ENCODE assay signal across 8 cellular contexts in genomic region chr17:38598536-38598935, GRCh38. TPM values are rescaled to one million over a fixed set of nuclear protein-coding genes. Genes with fewer than 3 reads are reported as not detected.
DNase-seq lines count a peak whose midpoint lies in the region; ATAC-seq and TF ChIP-seq lines count a peak whose summit lies in the region.

No MANE protein-coding gene starts in this region.

- H3K27ac ChIP-seq in body of pancreas (no peak overlapping the region), lower lobe of right lung (no peak overlapping the region)

- H3K27me3 ChIP-seq in body of pancreas (no peaks in the 10 kb centered on the region), lower lobe of right lung (ENCODE audit: low read depth) (peaks cover 67% of the 10 kb centered on the region)

- H3K4me1 ChIP-seq in body of pancreas (peaks cover 8% of the 10 kb centered on the region), lower lobe of right lung (no peaks in the 10 kb centered on the region)

- CTCF ChIA-PET in HEK293T (lab: Yijun Ruan, JAX) = interaction anchor here (0.5 to 3.6 kb wide), 5 partner anchors 40 to 89 kb away, joined by 4 to 19 read pairs (median 4); no protein-coding TSS in a partner anchor

- 0 to 5% methylated on average over 3 to 4 of the region's 4 CpGs for WGBS in body of pancreas, 2 donors

- POLR2A ChIA-PET in HEK293T (lab: Yijun Ruan, JAX) = no interaction called here

- intact Hi-C loops in body of pancreas (cut with DNase I) = loop anchor here (5.0 kb wide), 1 partner anchor 41 kb away; no protein-coding TSS in a partner anchor
- intact Hi-C loops in lower lobe of right lung (cut with DNase I) = no loop called here

- H3K9me3 ChIP-seq in body of pancreas (no peaks in the 10 kb centered on the region), lower lobe of right lung (no peaks in the 10 kb centered on the region)

- peak; percentile 88 for ATAC-seq in body of pancreas
- ATAC-seq in lower lobe of right lung = peak; percentile 56 to 59
- no peak for ATAC-seq in HG03342 (IDR thresholded peaks at IDR 0.05; ENCODE audit: unreplicated experiment)

- no peak for TF ChIP-seq POLR2A in body of pancreas (IDR thresholded peaks at IDR 0.05)

- H3K4me3 ChIP-seq in body of pancreas = no peak overlapping the region
- H3K4me3 ChIP-seq in lower lobe of right lung = no peak overlapping the region

- H3K36me3 ChIP-seq in body of pancreas (replicated peaks in 1 of 2; ENCODE audit: insufficient read depth in 1 of 2, low read depth in 2 of 2) (no peaks in the 10 kb centered on the region), lower lobe of right lung (no peaks in the 10 kb centered on the region)

- peak; percentile 34 for DNase-seq in CMK (ENCODE audit: low read depth)
- DNase-seq in HEK293T (ENCODE audit: extremely low spot score) = peak; percentile 75
- DNase-seq in NCI-H460 (ENCODE audit: extremely low read depth, low read depth) = peak; percentile 65
- DNase-seq in body of pancreas = peak; percentile 76 to 86 (median 85)
- no peak for DNase-seq in lower lobe of right lung
- DNase-seq in foreskin melanocyte = no peak
- DNase-seq in putamen (ENCODE audit: low spot score) = no peak

- no peak for TF ChIP-seq CTCF in body of pancreas (IDR thresholded peaks at IDR 0.05)
- no peak for TF ChIP-seq CTCF in lower lobe of right lung (IDR thresholded peaks at IDR 0.05)

TF ChIP-seq in HEK293T, 16 proteins besides CTCF, POLR2A, EP300 and RAD21:
- TF ChIP-seq L3MBTL2 (conservative IDR thresholded peaks at IDR 0.05) (no peak; the same call in 1 of the 2 replicates), ARNT (IDR thresholded peaks at IDR 0.05) (no peak), LEF1 (IDR thresholded peaks at IDR 0.05; ENCODE audit: borderline replicate concordance) (no peak), PKNOX1 (IDR thresholded peaks at IDR 0.05) (peak; percentile 47; the same call in 1 of the 2 replicates), FOXM1 (IDR thresholded peaks at IDR 0.05; ENCODE audit: borderline replicate concordance) (peak; percentile 95), HDGF (IDR thresholded peaks at IDR 0.05; ENCODE audit: borderline replicate concordance) (no peak), BHLHE40 (IDR thresholded peaks at IDR 0.05; ENCODE audit: borderline replicate concordance) (no peak)

RNA-seq across cellular contexts. Expression of gene SRCIN1, which starts 7.2 kb away (rescaled TPM):
- total RNA-seq in NCI-H460 (2014; rRNA removed; shearing (Covaris generic)) = 2.8 and 3.0 TPM in 2 replicates
- 2.3 and 2.8 TPM in 2 replicates for polyA plus RNA-seq in NCI-H460 (2014; cell fraction: nucleus; rRNA removed)
- total RNA-seq in body of pancreas = 10 to 100 TPM; 11.2 to 19.8 TPM
- 6.6 TPM for total RNA-seq in lower lobe of right lung

Comparison
In these comparisons a context has a peak if more than half of its experiments do, and no peak if none do; other contexts are left out.
1. DNase-seq: peak in CMK (single experiment), HEK293T (single experiment), NCI-H460 (single experiment) and body of pancreas (4 of 4); none in lower lobe of right lung (single experiment), foreskin melanocyte (single experiment) and putamen (single experiment).